Comparison of ENCODE assay signal across 8 cellular contexts in the genomic region with DNA sequence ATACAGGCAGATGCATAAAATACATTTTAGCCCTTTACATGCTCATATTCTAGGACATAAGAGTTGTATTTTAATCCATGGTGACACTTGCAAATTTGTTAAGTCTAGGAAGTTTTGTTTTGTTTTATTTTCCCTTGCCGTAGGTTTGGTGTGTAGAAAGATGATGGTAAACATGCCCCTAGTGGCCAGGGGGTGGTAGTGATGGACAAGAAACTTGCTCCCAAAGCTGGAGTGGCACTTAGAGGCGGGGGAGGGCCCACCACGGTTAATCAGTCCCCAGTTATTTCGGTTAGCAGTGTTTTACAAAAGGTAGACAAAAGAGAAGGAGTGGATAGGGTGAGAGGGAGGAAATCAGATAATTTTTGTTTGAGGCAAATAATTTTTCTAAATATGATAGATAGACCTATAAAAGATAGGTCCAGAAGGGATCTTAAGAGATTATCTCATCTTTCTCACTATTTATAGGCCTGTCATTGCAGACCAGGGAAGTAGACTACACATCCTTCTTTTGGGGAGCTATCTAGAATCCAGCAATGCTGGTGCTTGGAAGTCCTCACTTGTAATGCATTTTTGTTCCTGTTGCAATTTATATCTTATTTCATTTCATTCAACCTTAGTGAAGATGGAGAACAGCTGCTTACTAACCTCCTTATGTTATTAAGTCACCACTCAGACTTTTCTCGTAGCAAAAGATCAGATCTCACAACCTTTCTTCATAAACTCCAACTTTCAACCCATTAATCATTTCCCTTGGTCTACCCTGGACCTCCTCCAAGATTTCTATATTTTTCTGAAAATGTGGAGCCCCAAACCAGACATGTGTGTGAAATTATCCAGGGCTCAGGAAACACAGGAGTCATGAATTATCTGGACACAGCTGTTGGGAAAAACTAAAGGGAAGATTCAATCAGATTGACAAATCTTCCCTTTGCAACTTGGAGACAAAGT. TPM values are rescaled to one million over a fixed set of nuclear protein-coding genes. Genes with fewer than 3 reads are reported as not detected.
DNase-seq lines count a peak whose midpoint lies in the region; ATAC-seq, FAIRE-seq and TF ChIP-seq lines count a peak whose summit lies in the region.

No MANE protein-coding gene starts in this region.

- H3K9me3 ChIP-seq in DND-41 (ENCODE audit: insufficient read depth, low read length, severe bottlenecking) (no peaks in the 10 kb centered on the region), aorta (ENCODE audit: control insufficient read depth, low read length) (no peaks in the 10 kb centered on the region)

- no peak overlapping the region for H3K4me2 ChIP-seq in DND-41 (ENCODE audit: insufficient read depth, low read length)

- H3K36me3 ChIP-seq in DND-41 (ENCODE audit: insufficient read depth, low read length), result no peaks in the 10 kb centered on the region
- H3K36me3 ChIP-seq in aorta (ENCODE audit: control insufficient read depth in 1 of 2, insufficient read depth in 2 of 2, low read length in 1 of 2), result no peaks in the 10 kb centered on the region

- DNase-seq in DND-41 (no peak), GM19239 (ENCODE audit: insufficient read length, low spot score) (peak; percentile 53), SK-MEL-5 (ENCODE audit: low read depth, low spot score) (peak; percentile 51), iris pigment epithelial cell (ENCODE audit: low read depth) (peak; percentile 49), NCI-H128 (lab: John Stamatoyannopoulos, UW; ENCODE audit: unreplicated experiment) (no peak), aorta (no peak)
- no peak for DNase-seq in effector CD4-positive, alpha-beta T cell

- intact Hi-C loops in aorta (cut with DNase I), result loop anchor here in 1 of 2 donors (10.0 kb wide), 2 partner anchors 819 to 989 kb away; no protein-coding TSS in a partner anchor

- H2AFZ ChIP-seq in DND-41 (ENCODE audit: low read depth, low read length), result no peak overlapping the region

- 19 to 31% methylated on average over 5 of the region's 5 CpGs for WGBS in aorta, 2 donors

- TF ChIP-seq CTCF in DND-41 (IDR thresholded peaks at IDR 0.05; ENCODE audit: borderline replicate concordance, extremely low read depth, low read length, poor library complexity, severe bottlenecking), result peak; percentile 59

- H3K4me1 ChIP-seq in DND-41 (ENCODE audit: insufficient read depth, low read length), result no peaks in the 10 kb centered on the region
- peaks cover 0 to 5% of the 10 kb centered on the region in 2 donors for H3K4me1 ChIP-seq in aorta (ENCODE audit: control insufficient read depth in 1 of 2, insufficient read depth in 2 of 2, low read length in 2 of 2)

- no peak overlapping the region for H3K9ac ChIP-seq in DND-41 (ENCODE audit: low read depth, low read length)

- FAIRE-seq in GM19239 (lab: Jason Lieb, UNC), result peak; percentile 58

- H3K4me3 ChIP-seq in DND-41 (ENCODE audit: low read depth in 1 of 2, low read length in 2 of 2) (no peak overlapping the region), aorta (ENCODE audit: low read length in 2 of 2) (no peak overlapping the region)

- H3K27me3 ChIP-seq in DND-41 (ENCODE audit: insufficient read depth, low read length, poor library complexity), result peaks cover 8% of the 10 kb centered on the region
- no peaks in the 10 kb centered on the region for H3K27me3 ChIP-seq in aorta (ENCODE audit: control insufficient read depth in 1 of 2, insufficient read depth in 2 of 2, low read length in 1 of 2)

- ATAC-seq in DND-41 (ENCODE audit: insufficient read depth, low read depth), result peak; percentile 57; the same call in 2 of the 3 replicates
- peak; percentile 75 for ATAC-seq in HG03097 (IDR thresholded peaks at IDR 0.05; ENCODE audit: low FRiP score, unreplicated experiment)
- no peak for ATAC-seq in aorta (ENCODE audit: low FRiP score)

- H4K20me1 ChIP-seq in DND-41 (ENCODE audit: insufficient read depth, low read length), result no peaks in the 10 kb centered on the region

- H3K79me2 ChIP-seq in DND-41 (ENCODE audit: insufficient read depth, low read length), result no peaks in the 10 kb centered on the region

- in situ Hi-C loops in SK-MEL-5 (cut with HindIII; ENCODE audit: low pct_unique_long_range_greater_than_20kb, low sequenced_read_pairs), result no loop called here

- H3K27ac ChIP-seq in DND-41 (ENCODE audit: low read length) (no peak overlapping the region), aorta (ENCODE audit: low read depth in 1 of 2, low read length in 2 of 2) (no peak overlapping the region)

RNA-seq across cellular contexts. Expression of gene BDNF, which starts 5.9 kb away (rescaled TPM):
- 0.37 and 0.66 TPM in 2 replicates for total RNA-seq in SK-MEL-5 (2014; rRNA removed; shearing (Covaris generic))
- 0.63 and 0.72 TPM in 2 replicates for polyA plus RNA-seq in SK-MEL-5 (2015; cell fraction: cytosol; rRNA removed)
- polyA plus RNA-seq in SK-MEL-5 (2015; cell fraction: nucleus; rRNA removed), result 0.38 TPM in 1 of 2 replicates, not detected in the other
- 1 to 10 TPM in 1 of 2 donors, under 1 TPM in 1; 0.75 to 6.2 TPM for total RNA-seq in aorta
- polyA plus RNA-seq in aorta, result 1 to 10 TPM; 1.1 to 1.9 TPM

Comparison
In these comparisons a context has a peak if more than half of its experiments do, and no peak if none do; other contexts are left out.
1. DNase-seq: peak in GM19239 (single experiment), SK-MEL-5 (single experiment) and iris pigment epithelial cell (single experiment); none in DND-41 (single experiment), effector CD4-positive, alpha-beta T cell (single experiment), NCI-H128 (single experiment) and aorta (0 of 2).